Comparison of ENCODE assay signal across 1 cellular context in the genomic region with DNA sequence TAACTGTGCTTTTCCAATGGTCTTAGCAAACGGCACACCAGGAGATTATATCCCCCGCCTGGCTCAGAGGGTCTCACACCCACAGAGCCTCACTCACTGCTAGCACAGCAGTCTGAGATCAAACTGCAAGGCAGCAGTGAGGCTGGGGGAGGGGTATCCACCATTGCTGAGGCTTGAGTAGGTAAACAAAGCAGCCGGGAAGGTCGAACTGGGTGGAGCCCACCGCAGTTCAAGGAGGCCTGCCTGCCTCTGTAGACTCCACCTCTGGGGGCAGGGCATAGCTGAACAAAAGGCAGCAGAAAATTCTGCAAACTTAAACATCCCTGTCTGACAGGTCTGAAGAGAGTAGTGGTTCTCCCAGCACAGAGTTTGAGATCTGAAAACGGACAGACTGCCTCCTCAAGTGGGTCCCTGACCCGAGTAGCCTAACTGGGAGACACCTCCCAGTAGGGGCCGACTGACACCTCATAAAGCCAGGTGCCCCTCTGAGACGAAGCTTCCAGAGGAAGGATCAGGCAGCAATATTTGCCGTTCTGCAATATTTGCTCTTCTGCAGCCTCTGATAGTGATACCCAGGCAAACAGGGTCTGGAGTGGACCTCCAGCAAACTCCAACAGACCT.
A peak's percentile ranks its signal among the peaks of the same experiment; 100 is the strongest.
TF ChIP-seq lines count a peak whose summit lies in the region.
"Not testable (repeated sequence)": the region's sequence is repeated elsewhere in the genome, so short reads cannot be mapped to it uniquely, and the experiment has no call there.

No MANE protein-coding gene starts in this region.

TF ChIP-seq in HepG2, 621 proteins besides CTCF, POLR2A, EP300 and RAD21 (continued from another document and continues in another):
- peak in 1 of 2 experiments; percentile 43; a peak in 1 of 4 replicates for TF ChIP-seq KLF16 (CRISPR knock-in tag; IDR thresholded peaks at IDR 0.05)
- TF ChIP-seq ZNF292 (CRISPR knock-in tag; IDR thresholded peaks at IDR 0.05; ENCODE audit: borderline replicate concordance, low read depth) = 0 out of 2 replicates have a peak, but pooled peaks have one; percentile 46
- TF ChIP-seq TBX2 (CRISPR knock-in tag; IDR thresholded peaks at IDR 0.05; ENCODE audit: borderline replicate concordance) = peak; percentile 75
- TF ChIP-seq, protein P1, sequence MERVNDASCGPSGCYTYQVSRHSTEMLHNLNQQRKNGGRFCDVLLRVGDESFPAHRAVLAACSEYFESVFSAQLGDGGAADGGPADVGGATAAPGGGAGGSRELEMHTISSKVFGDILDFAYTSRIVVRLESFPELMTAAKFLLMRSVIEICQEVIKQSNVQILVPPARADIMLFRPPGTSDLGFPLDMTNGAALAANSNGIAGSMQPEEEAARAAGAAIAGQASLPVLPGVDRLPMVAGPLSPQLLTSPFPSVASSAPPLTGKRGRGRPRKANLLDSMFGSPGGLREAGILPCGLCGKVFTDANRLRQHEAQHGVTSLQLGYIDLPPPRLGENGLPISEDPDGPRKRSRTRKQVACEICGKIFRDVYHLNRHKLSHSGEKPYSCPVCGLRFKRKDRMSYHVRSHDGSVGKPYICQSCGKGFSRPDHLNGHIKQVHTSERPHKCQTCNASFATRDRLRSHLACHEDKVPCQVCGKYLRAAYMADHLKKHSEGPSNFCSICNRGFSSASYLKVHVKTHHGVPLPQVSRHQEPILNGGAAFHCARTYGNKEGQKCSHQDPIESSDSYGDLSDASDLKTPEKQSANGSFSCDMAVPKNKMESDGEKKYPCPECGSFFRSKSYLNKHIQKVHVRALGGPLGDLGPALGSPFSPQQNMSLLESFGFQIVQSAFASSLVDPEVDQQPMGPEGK (CRISPR knock-in tag; IDR thresholded peaks at IDR 0.05) = 0 out of 2 replicates have a peak, but pooled peaks have one; percentile 10
- TF ChIP-seq ZNF17 (CRISPR knock-in tag; IDR thresholded peaks at IDR 0.05) = peak; percentile 37; the same call in 1 of the 2 replicates
- TF ChIP-seq RXRA (CRISPR knock-in tag; IDR thresholded peaks at IDR 0.05) = 0 out of 2 replicates have a peak, but pooled peaks have one; percentile 50
- TF ChIP-seq ZSCAN30 (CRISPR knock-in tag; IDR thresholded peaks at IDR 0.05) = peak; percentile 77; the same call in 1 of the 2 replicates
- TF ChIP-seq GFI1 (CRISPR knock-in tag; IDR thresholded peaks at IDR 0.05; ENCODE audit: borderline replicate concordance) = peak; percentile 54; the same call in 1 of the 2 replicates
- peak; percentile 41 for TF ChIP-seq HNF4A (CRISPR knock-in tag; IDR thresholded peaks at IDR 0.05)
- TF ChIP-seq ZNF777 (CRISPR knock-in tag; IDR thresholded peaks at IDR 0.05) = 0 out of 2 replicates have a peak, but pooled peaks have one; percentile 16
- TF ChIP-seq BORCS8-MEF2B (CRISPR knock-in tag; IDR thresholded peaks at IDR 0.05) = peak; percentile 31; the same call in 1 of the 2 replicates
- TF ChIP-seq FOXA3 (CRISPR knock-in tag; IDR thresholded peaks at IDR 0.05) = peak; percentile 49; the same call in 1 of the 2 replicates
- TF ChIP-seq, protein P2, sequence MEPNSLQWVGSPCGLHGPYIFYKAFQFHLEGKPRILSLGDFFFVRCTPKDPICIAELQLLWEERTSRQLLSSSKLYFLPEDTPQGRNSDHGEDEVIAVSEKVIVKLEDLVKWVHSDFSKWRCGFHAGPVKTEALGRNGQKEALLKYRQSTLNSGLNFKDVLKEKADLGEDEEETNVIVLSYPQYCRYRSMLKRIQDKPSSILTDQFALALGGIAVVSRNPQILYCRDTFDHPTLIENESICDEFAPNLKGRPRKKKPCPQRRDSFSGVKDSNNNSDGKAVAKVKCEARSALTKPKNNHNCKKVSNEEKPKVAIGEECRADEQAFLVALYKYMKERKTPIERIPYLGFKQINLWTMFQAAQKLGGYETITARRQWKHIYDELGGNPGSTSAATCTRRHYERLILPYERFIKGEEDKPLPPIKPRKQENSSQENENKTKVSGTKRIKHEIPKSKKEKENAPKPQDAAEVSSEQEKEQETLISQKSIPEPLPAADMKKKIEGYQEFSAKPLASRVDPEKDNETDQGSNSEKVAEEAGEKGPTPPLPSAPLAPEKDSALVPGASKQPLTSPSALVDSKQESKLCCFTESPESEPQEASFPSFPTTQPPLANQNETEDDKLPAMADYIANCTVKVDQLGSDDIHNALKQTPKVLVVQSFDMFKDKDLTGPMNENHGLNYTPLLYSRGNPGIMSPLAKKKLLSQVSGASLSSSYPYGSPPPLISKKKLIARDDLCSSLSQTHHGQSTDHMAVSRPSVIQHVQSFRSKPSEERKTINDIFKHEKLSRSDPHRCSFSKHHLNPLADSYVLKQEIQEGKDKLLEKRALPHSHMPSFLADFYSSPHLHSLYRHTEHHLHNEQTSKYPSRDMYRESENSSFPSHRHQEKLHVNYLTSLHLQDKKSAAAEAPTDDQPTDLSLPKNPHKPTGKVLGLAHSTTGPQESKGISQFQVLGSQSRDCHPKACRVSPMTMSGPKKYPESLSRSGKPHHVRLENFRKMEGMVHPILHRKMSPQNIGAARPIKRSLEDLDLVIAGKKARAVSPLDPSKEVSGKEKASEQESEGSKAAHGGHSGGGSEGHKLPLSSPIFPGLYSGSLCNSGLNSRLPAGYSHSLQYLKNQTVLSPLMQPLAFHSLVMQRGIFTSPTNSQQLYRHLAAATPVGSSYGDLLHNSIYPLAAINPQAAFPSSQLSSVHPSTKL (CRISPR knock-in tag; IDR thresholded peaks at IDR 0.05) = peak; percentile 57
- peak; percentile 41; the same call in 1 of the 2 replicates for TF ChIP-seq ZNF788 (CRISPR knock-in tag; IDR thresholded peaks at IDR 0.05; ENCODE audit: borderline replicate concordance)
- peak; percentile 86 for TF ChIP-seq ZMYM4 (CRISPR knock-in tag; IDR thresholded peaks at IDR 0.05)
- TF ChIP-seq ZSCAN31 (CRISPR knock-in tag; IDR thresholded peaks at IDR 0.05; ENCODE audit: low read depth) = 0 out of 2 replicates have a peak, but pooled peaks have one; percentile 24
- peak; percentile 53; the same call in 1 of the 2 replicates for TF ChIP-seq ZBTB38 (CRISPR knock-in tag; IDR thresholded peaks at IDR 0.05)
- TF ChIP-seq, protein P3, sequence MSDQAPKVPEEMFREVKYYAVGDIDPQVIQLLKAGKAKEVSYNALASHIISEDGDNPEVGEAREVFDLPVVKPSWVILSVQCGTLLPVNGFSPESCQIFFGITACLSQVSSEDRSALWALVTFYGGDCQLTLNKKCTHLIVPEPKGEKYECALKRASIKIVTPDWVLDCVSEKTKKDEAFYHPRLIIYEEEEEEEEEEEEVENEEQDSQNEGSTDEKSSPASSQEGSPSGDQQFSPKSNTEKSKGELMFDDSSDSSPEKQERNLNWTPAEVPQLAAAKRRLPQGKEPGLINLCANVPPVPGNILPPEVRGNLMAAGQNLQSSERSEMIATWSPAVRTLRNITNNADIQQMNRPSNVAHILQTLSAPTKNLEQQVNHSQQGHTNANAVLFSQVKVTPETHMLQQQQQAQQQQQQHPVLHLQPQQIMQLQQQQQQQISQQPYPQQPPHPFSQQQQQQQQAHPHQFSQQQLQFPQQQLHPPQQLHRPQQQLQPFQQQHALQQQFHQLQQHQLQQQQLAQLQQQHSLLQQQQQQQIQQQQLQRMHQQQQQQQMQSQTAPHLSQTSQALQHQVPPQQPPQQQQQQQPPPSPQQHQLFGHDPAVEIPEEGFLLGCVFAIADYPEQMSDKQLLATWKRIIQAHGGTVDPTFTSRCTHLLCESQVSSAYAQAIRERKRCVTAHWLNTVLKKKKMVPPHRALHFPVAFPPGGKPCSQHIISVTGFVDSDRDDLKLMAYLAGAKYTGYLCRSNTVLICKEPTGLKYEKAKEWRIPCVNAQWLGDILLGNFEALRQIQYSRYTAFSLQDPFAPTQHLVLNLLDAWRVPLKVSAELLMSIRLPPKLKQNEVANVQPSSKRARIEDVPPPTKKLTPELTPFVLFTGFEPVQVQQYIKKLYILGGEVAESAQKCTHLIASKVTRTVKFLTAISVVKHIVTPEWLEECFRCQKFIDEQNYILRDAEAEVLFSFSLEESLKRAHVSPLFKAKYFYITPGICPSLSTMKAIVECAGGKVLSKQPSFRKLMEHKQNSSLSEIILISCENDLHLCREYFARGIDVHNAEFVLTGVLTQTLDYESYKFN (CRISPR knock-in tag; conservative IDR thresholded peaks at IDR 0.05) = peak; percentile 59
- peak; percentile 63; the same call in 1 of the 2 replicates for TF ChIP-seq HOXA3 (CRISPR knock-in tag; IDR thresholded peaks at IDR 0.05)
- 0 out of 2 replicates have a peak, but pooled peaks have one; percentile 50 for TF ChIP-seq MTA1 (CRISPR knock-in tag; IDR thresholded peaks at IDR 0.05; ENCODE audit: borderline replicate concordance)
- TF ChIP-seq ZNF337 (CRISPR knock-in tag; IDR thresholded peaks at IDR 0.05; ENCODE audit: borderline replicate concordance, low read depth) = peak; percentile 31; the same call in 1 of the 2 replicates
- peak; percentile 77 for TF ChIP-seq GATAD2A (CRISPR knock-in tag; IDR thresholded peaks at IDR 0.05)
- TF ChIP-seq TP53 (CRISPR knock-in tag; conservative IDR thresholded peaks at IDR 0.05) = 0 out of 2 replicates have a peak, but pooled peaks have one; percentile 45
- TF ChIP-seq, protein P4, sequence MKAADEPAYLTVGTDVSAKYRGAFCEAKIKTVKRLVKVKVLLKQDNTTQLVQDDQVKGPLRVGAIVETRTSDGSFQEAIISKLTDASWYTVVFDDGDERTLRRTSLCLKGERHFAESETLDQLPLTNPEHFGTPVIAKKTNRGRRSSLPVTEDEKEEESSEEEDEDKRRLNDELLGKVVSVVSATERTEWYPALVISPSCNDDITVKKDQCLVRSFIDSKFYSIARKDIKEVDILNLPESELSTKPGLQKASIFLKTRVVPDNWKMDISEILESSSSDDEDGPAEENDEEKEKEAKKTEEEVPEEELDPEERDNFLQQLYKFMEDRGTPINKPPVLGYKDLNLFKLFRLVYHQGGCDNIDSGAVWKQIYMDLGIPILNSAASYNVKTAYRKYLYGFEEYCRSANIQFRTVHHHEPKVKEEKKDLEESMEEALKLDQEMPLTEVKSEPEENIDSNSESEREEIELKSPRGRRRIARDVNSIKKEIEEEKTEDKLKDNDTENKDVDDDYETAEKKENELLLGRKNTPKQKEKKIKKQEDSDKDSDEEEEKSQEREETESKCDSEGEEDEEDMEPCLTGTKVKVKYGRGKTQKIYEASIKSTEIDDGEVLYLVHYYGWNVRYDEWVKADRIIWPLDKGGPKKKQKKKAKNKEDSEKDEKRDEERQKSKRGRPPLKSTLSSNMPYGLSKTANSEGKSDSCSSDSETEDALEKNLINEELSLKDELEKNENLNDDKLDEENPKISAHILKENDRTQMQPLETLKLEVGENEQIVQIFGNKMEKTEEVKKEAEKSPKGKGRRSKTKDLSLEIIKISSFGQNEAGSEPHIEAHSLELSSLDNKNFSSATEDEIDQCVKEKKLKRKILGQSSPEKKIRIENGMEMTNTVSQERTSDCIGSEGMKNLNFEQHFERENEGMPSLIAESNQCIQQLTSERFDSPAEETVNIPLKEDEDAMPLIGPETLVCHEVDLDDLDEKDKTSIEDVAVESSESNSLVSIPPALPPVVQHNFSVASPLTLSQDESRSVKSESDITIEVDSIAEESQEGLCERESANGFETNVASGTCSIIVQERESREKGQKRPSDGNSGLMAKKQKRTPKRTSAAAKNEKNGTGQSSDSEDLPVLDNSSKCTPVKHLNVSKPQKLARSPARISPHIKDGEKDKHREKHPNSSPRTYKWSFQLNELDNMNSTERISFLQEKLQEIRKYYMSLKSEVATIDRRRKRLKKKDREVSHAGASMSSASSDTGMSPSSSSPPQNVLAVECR (CRISPR knock-in tag; IDR thresholded peaks at IDR 0.05; ENCODE audit: borderline replicate concordance) = peak; percentile 33; the same call in 1 of the 2 replicates
- 0 out of 2 replicates have a peak, but pooled peaks have one; percentile 13 for TF ChIP-seq AHR (CRISPR knock-in tag; IDR thresholded peaks at IDR 0.05)
- TF ChIP-seq SOX6 (IDR thresholded peaks at IDR 0.05) = not testable (repeated sequence)
- TF ChIP-seq SOX6 (CRISPR knock-in tag; IDR thresholded peaks at IDR 0.05) = peak; percentile 59
- TF ChIP-seq RCOR2 (CRISPR knock-in tag; IDR thresholded peaks at IDR 0.05) = 0 out of 2 replicates have a peak, but pooled peaks have one; percentile 39
- TF ChIP-seq HDAC1 (CRISPR knock-in tag; IDR thresholded peaks at IDR 0.05) = 0 out of 2 replicates have a peak, but pooled peaks have one; percentile 17
- 0 out of 2 replicates have a peak, but pooled peaks have one; percentile 36 for TF ChIP-seq ZNF274 (CRISPR knock-in tag; IDR thresholded peaks at IDR 0.05)
- TF ChIP-seq SETDB1 (CRISPR knock-in tag; IDR thresholded peaks at IDR 0.05; ENCODE audit: borderline replicate concordance) = peak; percentile 47; the same call in 1 of the 2 replicates
- TF ChIP-seq BCL6 (CRISPR knock-in tag; IDR thresholded peaks at IDR 0.05) = peak; percentile 31; the same call in 1 of the 2 replicates
- 0 out of 2 replicates have a peak, but pooled peaks have one; percentile 47 for TF ChIP-seq ZNF263 (CRISPR knock-in tag; IDR thresholded peaks at IDR 0.05)
- TF ChIP-seq ZNF256 (CRISPR knock-in tag; conservative IDR thresholded peaks at IDR 0.05) = 0 out of 2 replicates have a peak, but pooled peaks have one; percentile 15
- peak; percentile 49; the same call in 1 of the 2 replicates for TF ChIP-seq KDM5B (CRISPR knock-in tag; IDR thresholded peaks at IDR 0.05; ENCODE audit: borderline replicate concordance)
- peak; percentile 47; the same call in 1 of the 2 replicates for TF ChIP-seq ZNF564 (CRISPR knock-in tag; IDR thresholded peaks at IDR 0.05)
- TF ChIP-seq SALL1 (CRISPR knock-in tag; IDR thresholded peaks at IDR 0.05) = peak; percentile 67
- TF ChIP-seq, protein P5, sequence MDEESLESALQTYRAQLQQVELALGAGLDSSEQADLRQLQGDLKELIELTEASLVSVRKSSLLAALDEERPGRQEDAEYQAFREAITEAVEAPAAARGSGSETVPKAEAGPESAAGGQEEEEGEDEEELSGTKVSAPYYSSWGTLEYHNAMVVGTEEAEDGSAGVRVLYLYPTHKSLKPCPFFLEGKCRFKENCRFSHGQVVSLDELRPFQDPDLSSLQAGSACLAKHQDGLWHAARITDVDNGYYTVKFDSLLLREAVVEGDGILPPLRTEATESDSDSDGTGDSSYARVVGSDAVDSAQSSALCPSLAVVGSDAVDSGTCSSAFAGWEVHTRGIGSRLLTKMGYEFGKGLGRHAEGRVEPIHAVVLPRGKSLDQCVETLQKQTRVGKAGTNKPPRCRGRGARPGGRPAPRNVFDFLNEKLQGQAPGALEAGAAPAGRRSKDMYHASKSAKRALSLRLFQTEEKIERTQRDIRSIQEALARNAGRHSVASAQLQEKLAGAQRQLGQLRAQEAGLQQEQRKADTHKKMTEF (CRISPR knock-in tag; IDR thresholded peaks at IDR 0.05) = peak; percentile 77
